ENCODE assay signal across 8 cellular contexts in genomic region chr7:100705753-100706671, GRCh38. TPM values are rescaled to one million over a fixed set of nuclear protein-coding genes. Genes with fewer than 3 reads are reported as not detected.
DNase-seq lines count a peak whose midpoint lies in the region; ATAC-seq lines count a peak whose summit lies in the region.

TSS of gene POP7 (plus strand) at chr7:100706121. CDS start at chr7:100706831, 710 bp downstream.

- H3K36me3 Mint-ChIP-seq in activated CD8-positive, alpha-beta memory T cell treated with anti-CD3 and anti-CD28 coated beads, Interleukin-2, amount 10 ng/mL, durations not matched to agents 7 days and 5 days, result peaks cover 4% of the 10 kb centered on the region

- peak; percentile 99 for DNase-seq in COR-L47 (lab: John Stamatoyannopoulos, UW)
- peak; percentile 46 to 99 (median 97) for DNase-seq in HUDEP-2 (lab: John Stamatoyannopoulos, UW; ENCODE audit: unreplicated experiment in 76 of 76)
- DNase-seq in NT2/D1 (ENCODE audit: low read depth, low spot score), result peak; percentile 98
- DNase-seq in activated CD8-positive, alpha-beta memory T cell treated with anti-CD3 and anti-CD28 coated beads, Interleukin-2, amount 10 ng/mL, durations not matched to agents 7 days and 5 days, result peak; percentile 99
- DNase-seq in mesendoderm, result peak; percentile 99
- peak; percentile 97 for DNase-seq in stimulated activated CD8-positive, alpha-beta memory T cell treated with anti-CD3 and anti-CD28 coated beads, Interleukin-15, amount 100 ng/mL, for 1 hour (ENCODE audit: low read depth)

- H2AK5ac ChIP-seq in mesendoderm (ENCODE audit: low read length), result no peak within 1 kb of the TSS

- peak within 1 kb of the TSS; percentile 92 for H3K27ac Mint-ChIP-seq in activated CD8-positive, alpha-beta memory T cell treated with anti-CD3 and anti-CD28 coated beads, Interleukin-2, amount 10 ng/mL, durations not matched to agents 7 days and 5 days

- H3K9ac ChIP-seq in NT2/D1 (ENCODE audit: insufficient read length, low read depth) (peak within 1 kb of the TSS; percentile 96), endocrine pancreas (ENCODE audit: control insufficient read depth, insufficient read depth, low read length) (peak within 1 kb of the TSS; percentile 89), mesendoderm (ENCODE audit: low read length) (peak within 1 kb of the TSS; percentile 96)

- H3K36me3 ChIP-seq in NT2/D1 (ENCODE audit: insufficient read depth, insufficient read length, low read length) (peaks cover 24% of the 10 kb centered on the region), endocrine pancreas (ENCODE audit: control insufficient read depth, insufficient read depth, low read length) (no peaks in the 10 kb centered on the region), mesendoderm (ENCODE audit: control insufficient read depth, insufficient read depth, low read length) (peaks cover 3% of the 10 kb centered on the region)

- no peak within 1 kb of the TSS for H2BK120ac ChIP-seq in mesendoderm (ENCODE audit: low read depth, low read length)

- H3K27ac ChIP-seq in mesendoderm (ENCODE audit: low read depth, low read length), result peak within 1 kb of the TSS; percentile 62

- H3K4me1 ChIP-seq in NT2/D1 (ENCODE audit: insufficient read depth, insufficient read length), result peaks cover 5% of the 10 kb centered on the region
- no peaks in the 10 kb centered on the region for H3K4me1 ChIP-seq in endocrine pancreas (ENCODE audit: control insufficient read depth, insufficient read depth, low read length)
- H3K4me1 ChIP-seq in mesendoderm (ENCODE audit: control insufficient read depth, low read depth, low read length), result peaks cover 4% of the 10 kb centered on the region

- CTCF ChIA-PET in activated CD8-positive, alpha-beta memory T cell treated with anti-CD3 and anti-CD28 coated beads, Interleukin-2, amount 10 ng/mL, durations not matched to agents 7 days and 5 days (lab: Charles Lee), result interaction anchor here (0.6 to 6.5 kb wide), 57 partner anchors 9 to 379 kb away, joined by 3 to 137 read pairs (median 5); partner anchors contain the start of genes AGFG2, FBXO24, GIGYF1 and MOSPD3

- peaks cover 5% of the 10 kb centered on the region for H3K27me3 Mint-ChIP-seq in activated CD8-positive, alpha-beta memory T cell treated with anti-CD3 and anti-CD28 coated beads, Interleukin-2, amount 10 ng/mL, durations not matched to agents 7 days and 5 days

- peak within 1 kb of the TSS; percentile 87 for H3K4me3 ChIP-seq in NT2/D1 (ENCODE audit: insufficient read length, low read depth)
- peak within 1 kb of the TSS; percentile 46 for H3K4me3 ChIP-seq in endocrine pancreas (ENCODE audit: control insufficient read depth, insufficient read depth, low read length)
- peak within 1 kb of the TSS; percentile 97 for H3K4me3 ChIP-seq in mesendoderm (ENCODE audit: low read length)

- H3K9me3 Mint-ChIP-seq in activated CD8-positive, alpha-beta memory T cell treated with anti-CD3 and anti-CD28 coated beads, Interleukin-2, amount 10 ng/mL, durations not matched to agents 7 days and 5 days (ENCODE audit: low read depth), result no peaks in the 10 kb centered on the region

- ATAC-seq in GM21381 (IDR thresholded peaks at IDR 0.05; ENCODE audit: unreplicated experiment), result peak; percentile 91
- peak; percentile 95 for ATAC-seq in activated CD8-positive, alpha-beta memory T cell treated with anti-CD3 and anti-CD28 coated beads, Interleukin-2, amount 10 ng/mL, durations not matched to agents 7 days and 5 days

- H3K4ac ChIP-seq in mesendoderm (ENCODE audit: low read depth, low read length), result peak within 1 kb of the TSS; percentile 76

- H3K79me2 ChIP-seq in mesendoderm (ENCODE audit: control insufficient read depth, insufficient read depth, low read length), result peaks cover 18% of the 10 kb centered on the region

- peak within 1 kb of the TSS; percentile 98 for H3K56ac ChIP-seq in mesendoderm (ENCODE audit: low read length)

- no peak within 1 kb of the TSS for H2BK15ac ChIP-seq in mesendoderm (replicated peaks; ENCODE audit: low read depth)

- H3K9me3 ChIP-seq in NT2/D1 (ENCODE audit: insufficient read depth, low read length) (no peaks in the 10 kb centered on the region), endocrine pancreas (ENCODE audit: control insufficient read depth, low read length) (no peaks in the 10 kb centered on the region)

- H3K4me1 Mint-ChIP-seq in activated CD8-positive, alpha-beta memory T cell treated with anti-CD3 and anti-CD28 coated beads, Interleukin-2, amount 10 ng/mL, durations not matched to agents 7 days and 5 days, result peaks cover 24% of the 10 kb centered on the region

- peak within 1 kb of the TSS; percentile 94 for H3K4me3 Mint-ChIP-seq in activated CD8-positive, alpha-beta memory T cell treated with anti-CD3 and anti-CD28 coated beads, Interleukin-2, amount 10 ng/mL, durations not matched to agents 7 days and 5 days

- peak within 1 kb of the TSS; percentile 85 for H2BK5ac ChIP-seq in mesendoderm (ENCODE audit: low read length)

- H3K4me2 ChIP-seq in mesendoderm (ENCODE audit: low read length), result peak within 1 kb of the TSS; percentile 98

- no peak within 1 kb of the TSS for H4K5ac ChIP-seq in mesendoderm (ENCODE audit: low read length)

- H3K27me3 ChIP-seq in NT2/D1 (ENCODE audit: insufficient read depth, insufficient read length) (no peaks in the 10 kb centered on the region), endocrine pancreas (ENCODE audit: control insufficient read depth, insufficient read depth, low read length) (no peaks in the 10 kb centered on the region), mesendoderm (ENCODE audit: insufficient read depth, low read length, poor library complexity) (no peaks in the 10 kb centered on the region)

- H3K79me1 ChIP-seq in mesendoderm (ENCODE audit: low read length), result peaks cover 5% of the 10 kb centered on the region

- no CpG with 5 or more reads among the region's 86 CpGs for WGBS in mesendoderm (ENCODE audit: extremely low coverage, insufficient coverage, low lambda C conversion rate)

- H4K8ac ChIP-seq in mesendoderm (ENCODE audit: low read depth, low read length), result no peak within 1 kb of the TSS

- H3K23ac ChIP-seq in mesendoderm (ENCODE audit: low read length), result peak within 1 kb of the TSS; percentile 80

- H3K18ac ChIP-seq in mesendoderm (ENCODE audit: low read length), result peak within 1 kb of the TSS; percentile 92

RNA-seq across cellular contexts. Expression of gene POP7, which starts in this region (rescaled TPM):
- total RNA-seq in activated CD8-positive, alpha-beta memory T cell treated with anti-CD3 and anti-CD28 coated beads, Interleukin-2, amount 10 ng/mL, durations not matched to agents 7 days and 5 days, result 10 to 100 TPM; 43.6 to 53.4 TPM
- polyA plus RNA-seq in mesendoderm (2013, experiment 1 of 2), result 115 TPM
- polyA plus RNA-seq in mesendoderm (2013, experiment 2 of 2), result 113 TPM

Comparison
In these comparisons a context has a peak if more than half of its experiments do, and no peak if none do; other contexts are left out.
1. Peak in every context shown above with its lines: DNase-seq, ATAC-seq, H3K4me3 ChIP-seq and H3K27ac ChIP-seq.
2. H3K4me3 ChIP-seq: peak in every context shown above with its lines; median percentile 97 in mesendoderm; 87 in NT2/D1; 46 in endocrine pancreas.